Comparison of ENCODE assay signal across 8 cellular contexts in the genomic region with DNA sequence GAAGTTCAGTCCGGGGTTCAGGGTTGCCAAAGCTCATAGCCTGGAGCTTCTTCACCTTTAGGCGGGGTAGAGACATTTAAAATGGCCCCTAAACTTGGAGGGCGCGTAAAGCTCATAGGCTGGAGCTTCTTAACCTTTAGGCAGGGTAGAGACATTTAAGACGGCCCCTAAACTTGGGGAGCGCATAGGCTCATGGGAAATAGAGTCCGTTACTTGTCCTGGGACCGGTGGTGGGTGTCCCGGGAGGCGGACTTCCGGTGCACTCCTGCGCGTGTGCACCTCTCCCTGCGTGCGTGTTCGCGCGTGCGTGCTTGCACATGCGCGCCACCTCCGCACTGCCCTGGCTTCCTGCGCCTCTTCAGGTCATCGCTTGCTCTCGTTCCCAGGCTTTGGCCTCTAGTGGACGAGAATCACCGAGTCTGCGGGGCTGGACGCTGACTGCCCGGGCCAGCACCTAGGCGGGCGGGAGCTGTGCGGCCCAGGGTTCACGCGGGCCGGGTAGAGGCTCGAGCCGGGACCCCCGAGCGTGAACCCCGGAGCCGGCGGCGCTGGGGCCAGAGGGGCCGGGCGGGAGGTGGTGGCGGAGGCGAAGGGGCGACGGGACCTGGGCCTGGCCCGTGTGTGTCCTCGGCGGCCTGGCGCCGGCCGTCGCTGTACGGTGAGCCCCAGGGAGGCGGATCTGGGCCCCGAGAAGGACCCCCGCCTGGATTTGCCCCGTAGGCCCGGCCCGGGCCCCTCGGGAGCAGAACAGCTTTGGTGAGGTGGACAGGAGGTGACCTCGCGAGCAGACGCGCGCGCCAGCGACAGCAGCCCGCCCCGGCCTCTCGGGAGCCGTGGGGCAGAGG. TPM values are rescaled to one million over a fixed set of nuclear protein-coding genes. Genes with fewer than 3 reads are reported as not detected.
DNase-seq lines count a peak whose midpoint lies in the region; ATAC-seq and TF ChIP-seq lines count a peak whose summit lies in the region.
"Not testable (repeated sequence)": the region's sequence is repeated elsewhere in the genome, so short reads cannot be mapped to it uniquely, and the experiment has no call there.

No MANE protein-coding gene starts in this region.

- not testable (repeated sequence) for BruUV-seq in Panc1 (replicated peaks; lab: Mats Ljungman, UMichigan)

- peaks cover 0 to 17% (median 7%) of the 10 kb centered on the region in 5 donors for H3K36me3 Mint-ChIP-seq in naive thymus-derived CD4-positive, alpha-beta T cell
- not testable (repeated sequence) for H3K36me3 Mint-ChIP-seq in stimulated activated memory B cell treated with anti-CD40 and anti-IgM and Interleukin-4, amounts not matched to agents 10 μg/mL and 1 μg/mL and 100 μg/mL, for 72 hours

- not testable (repeated sequence) for H3K27me3 Mint-ChIP-seq in naive thymus-derived CD4-positive, alpha-beta T cell; stimulated activated memory B cell treated with anti-CD40 and anti-IgM and Interleukin-4, amounts not matched to agents 10 μg/mL and 1 μg/mL and 100 μg/mL, for 72 hours

- H3K4me1 Mint-ChIP-seq in naive thymus-derived CD4-positive, alpha-beta T cell, result peaks cover 8 to 34% (median 23%) of the 10 kb centered on the region in 7 donors
- peaks cover 18% of the 10 kb centered on the region for H3K4me1 Mint-ChIP-seq in stimulated activated memory B cell treated with anti-CD40 and anti-IgM and Interleukin-4, amounts not matched to agents 10 μg/mL and 1 μg/mL and 100 μg/mL, for 72 hours

- not testable (repeated sequence) for H3F3A ChIP-seq in DOHH2 (ENCODE audit: control insufficient read depth, insufficient read depth)

- TF ChIP-seq CTCF in DOHH2 (IDR thresholded peaks at IDR 0.05; ENCODE audit: low read depth, low read length, poor library complexity, severe bottlenecking) (peak; percentile 23), fibroblast of lung (conservative IDR thresholded peaks at IDR 0.05 in 1 of 2, IDR thresholded peaks at IDR 0.05 in 1 of 2; ENCODE audit: low read depth in 1 of 2, low read length in 2 of 2) (peak in 1 of 2 donors; percentile 20)
- not testable (repeated sequence) for TF ChIP-seq CTCF in KMS-11 (conservative IDR thresholded peaks at IDR 0.05; ENCODE audit: low read depth, low read length); Panc1 (IDR thresholded peaks at IDR 0.05)

- in situ Hi-C loops in Panc1 (cut with HindIII; ENCODE audit: low pct_unique_long_range_greater_than_20kb, low sequenced_read_pairs), result not testable (repeated sequence)

- CTCF ChIA-PET in Panc1 (lab: Charles Lee); naive thymus-derived CD4-positive, alpha-beta T cell (lab: Charles Lee): not testable (repeated sequence)

- peak overlapping the region; percentile 88 to 97 (median 91) for H3K4me3 Mint-ChIP-seq in naive thymus-derived CD4-positive, alpha-beta T cell
- peak overlapping the region; percentile 93 for H3K4me3 Mint-ChIP-seq in stimulated activated memory B cell treated with anti-CD40 and anti-IgM and Interleukin-4, amounts not matched to agents 10 μg/mL and 1 μg/mL and 100 μg/mL, for 72 hours

- H3K4me2 ChIP-seq in DOHH2 (ENCODE audit: low read length), result peak overlapping the region; percentile 69
- H3K4me2 ChIP-seq in KMS-11, result peak overlapping the region; percentile 36
- H3K4me2 ChIP-seq in fibroblast of lung (ENCODE audit: extremely low read depth, insufficient read depth, low read length), result peak overlapping the region; percentile 59

- peak overlapping the region; percentile 73 for H3K9ac ChIP-seq in KMS-11
- peak overlapping the region; percentile 86 for H3K9ac ChIP-seq in fibroblast of lung (ENCODE audit: insufficient read depth, low read length)

- H3K36me3 ChIP-seq in DOHH2 (ENCODE audit: control insufficient read depth, low read length), result peaks cover 37% of the 10 kb centered on the region
- H3K36me3 ChIP-seq in KMS-11 (ENCODE audit: insufficient read depth); Panc1 (ENCODE audit: control insufficient read depth, insufficient read depth, low read length); fibroblast of lung (ENCODE audit: control insufficient read depth, insufficient read depth, low read length); naive thymus-derived CD4-positive, alpha-beta T cell (ENCODE audit: control insufficient read depth in 2 of 3, insufficient read depth in 3 of 3, low read length in 3 of 3): not testable (repeated sequence)

- peak overlapping the region; percentile 77 to 95 (median 85) for H3K27ac Mint-ChIP-seq in naive thymus-derived CD4-positive, alpha-beta T cell
- peak overlapping the region; percentile 83 for H3K27ac Mint-ChIP-seq in stimulated activated memory B cell treated with anti-CD40 and anti-IgM and Interleukin-4, amounts not matched to agents 10 μg/mL and 1 μg/mL and 100 μg/mL, for 72 hours

- H3K27me3 ChIP-seq in DOHH2 (ENCODE audit: control insufficient read depth, low read length); KMS-11 (ENCODE audit: insufficient read depth, low read depth); Panc1 (ENCODE audit: control insufficient read depth, insufficient read depth, low read length); fibroblast of lung (ENCODE audit: control insufficient read depth, insufficient read depth, low read length); naive thymus-derived CD4-positive, alpha-beta T cell (ENCODE audit: control insufficient read depth in 2 of 2, insufficient read depth in 2 of 2, low read length in 2 of 2): not testable (repeated sequence)

- DNase-seq in Panc1 (ENCODE audit: low read depth, low spot score), result peak; percentile 98
- peak; percentile 91 for DNase-seq in activated T-helper 1 cell treated with Interleukin-2 at 50 U/mL for 16 hours (ENCODE audit: low read depth)
- DNase-seq in fibroblast of lung (ENCODE audit: low read depth in 2 of 2), result peak; percentile 98 to 99
- peak; percentile 73 to 98 (median 94) for DNase-seq in naive thymus-derived CD4-positive, alpha-beta T cell

- not testable (repeated sequence) for H3K9me3 ChIP-seq in DOHH2 (ENCODE audit: control insufficient read depth, insufficient read depth, low read length); Panc1 (ENCODE audit: control insufficient read depth, insufficient read depth, low read depth, low read length); fibroblast of lung (ENCODE audit: control insufficient read depth, insufficient read depth, low read depth, low read length); naive thymus-derived CD4-positive, alpha-beta T cell (ENCODE audit: control insufficient read depth in 2 of 3, low read length in 3 of 3)

- intact Hi-C loops in Panc1 (cut with micrococcal nuclease; ENCODE audit: unreplicated experiment), result not testable (repeated sequence)
- intact Hi-C loops in naive thymus-derived CD4-positive, alpha-beta T cell (cut with micrococcal nuclease), result loop anchor here (1.0 to 10.0 kb wide), 9 partner anchors 33 to 1146 kb away; partner anchors contain the start of genes PRKRIP1 (in 2 of the 2), SH2B2 (in 2 of the 2), CUX1 (in 1 of the 2) and FAM185A (in 1 of the 2)

- H3K27ac ChIP-seq in DOHH2 (ENCODE audit: low read depth, low read length) (peak overlapping the region; percentile 50), KMS-11 (peak overlapping the region; percentile 26), Panc1 (ENCODE audit: low read length) (peak overlapping the region; percentile 68), fibroblast of lung (ENCODE audit: insufficient read depth, low read length) (peak overlapping the region; percentile 76)
- peak overlapping the region; percentile 84 for H3K27ac ChIP-seq in naive thymus-derived CD4-positive, alpha-beta T cell (ENCODE audit: low read depth, low read length)

- H3K79me2 ChIP-seq in DOHH2 (ENCODE audit: control insufficient read depth, low read length) (peaks cover 59% of the 10 kb centered on the region), KMS-11 (ENCODE audit: insufficient read depth, low read depth) (peaks cover 27% of the 10 kb centered on the region)
- not testable (repeated sequence) for H3K79me2 ChIP-seq in fibroblast of lung (ENCODE audit: control insufficient read depth, insufficient read depth, low read length)

- H4K20me1 ChIP-seq in DOHH2 (ENCODE audit: control insufficient read depth, insufficient read depth, low read depth, low read length); KMS-11 (ENCODE audit: insufficient read depth); fibroblast of lung (ENCODE audit: control insufficient read depth, extremely low read depth, insufficient read depth, low read length): not testable (repeated sequence)

- POLR2A ChIA-PET in Panc1 (lab: Charles Lee), result interaction anchor here (0.6 kb wide), 1 partner anchor 71 kb away, joined by 12 read pairs; no protein-coding TSS in a partner anchor
- POLR2A ChIA-PET in naive thymus-derived CD4-positive, alpha-beta T cell (lab: Charles Lee), result interaction anchor here (0.6 to 1.0 kb wide), 2 partner anchors 32 to 51 kb away, joined by 3 to 6 read pairs; partner anchors contain the start of gene PRKRIP1

- peak; percentile 99 for ATAC-seq in GM21786 (IDR thresholded peaks at IDR 0.05; ENCODE audit: unreplicated experiment)
- peak; percentile 100 for ATAC-seq in Panc1
- peak; percentile 100 for ATAC-seq in naive thymus-derived CD4-positive, alpha-beta T cell
- ATAC-seq in stimulated activated memory B cell treated with anti-CD40 and anti-IgM and Interleukin-4, amounts not matched to agents 10 μg/mL and 1 μg/mL and 100 μg/mL, for 72 hours, result peak; percentile 100

- H2AFZ ChIP-seq in KMS-11 (ENCODE audit: low read depth), result peak overlapping the region; percentile 54
- peak overlapping the region; percentile 65 for H2AFZ ChIP-seq in fibroblast of lung (ENCODE audit: low read length)

- H3K9me3 Mint-ChIP-seq in naive thymus-derived CD4-positive, alpha-beta T cell; stimulated activated memory B cell treated with anti-CD40 and anti-IgM and Interleukin-4, amounts not matched to agents 10 μg/mL and 1 μg/mL and 100 μg/mL, for 72 hours: not testable (repeated sequence)

- H3K4me3 ChIP-seq in DOHH2 (ENCODE audit: low read length), result peak overlapping the region; percentile 78
- not testable (repeated sequence) for H3K4me3 ChIP-seq in KMS-11 (IDR thresholded peaks at IDR 0.05; ENCODE audit: insufficient read depth, low read depth, low read length)
- H3K4me3 ChIP-seq in Panc1 (ENCODE audit: low read depth in 2 of 2, low read length in 2 of 2), result peak overlapping the region; percentile 62 to 65
- peak overlapping the region; percentile 49 to 67 (median 58) for H3K4me3 ChIP-seq in fibroblast of lung (replicated peaks in 1 of 4; ENCODE audit: control extremely low read depth in 1 of 4, insufficient read depth in 1 of 4, low read depth in 3 of 4, low read length in 4 of 4)
- peak overlapping the region; percentile 43 for H3K4me3 ChIP-seq in naive thymus-derived CD4-positive, alpha-beta T cell (ENCODE audit: low read length)

- H3K9me2 ChIP-seq in DOHH2 (replicated peaks; ENCODE audit: control insufficient read depth, low read length), result not testable (repeated sequence)

- not testable (repeated sequence) for H3K4me1 ChIP-seq in DOHH2 (ENCODE audit: control insufficient read depth, low read length); Panc1 (ENCODE audit: control insufficient read depth, insufficient read depth, low read length); fibroblast of lung (ENCODE audit: control insufficient read depth, extremely low read depth, insufficient read depth, low read length); naive thymus-derived CD4-positive, alpha-beta T cell (ENCODE audit: control insufficient read depth in 2 of 2, insufficient read depth in 2 of 2, low read length in 2 of 2)
- H3K4me1 ChIP-seq in KMS-11 (ENCODE audit: low read depth, poor library complexity, severe bottlenecking), result peaks cover 12% of the 10 kb centered on the region

RNA-seq across cellular contexts. Expression of gene SPDYE6, which starts 7.5 kb away (rescaled TPM):
- not detected for total RNA-seq in Panc1 (2021; ENCODE audit: unreplicated experiment)
- 2.7 TPM for polyA plus RNA-seq in Panc1 (2012; ENCODE audit: insufficient read length)
- total RNA-seq in fibroblast of lung, result not detected in 2 replicates
- not detected in 2 replicates for polyA plus RNA-seq in fibroblast of lung
- 0.55 and 0.68 TPM in 2 replicates for polyA plus RNA-seq in fibroblast of lung (2012)
- not detected in 2 replicates for polyA minus RNA-seq in fibroblast of lung (ENCODE audit: low replicate concordance)
- total RNA-seq in naive thymus-derived CD4-positive, alpha-beta T cell, result under 1 TPM in 1 of 5 experiments, not detected in 4; 0.51 TPM
- polyA plus RNA-seq in naive thymus-derived CD4-positive, alpha-beta T cell, result under 1 TPM; 0.14 to 0.25 TPM

RNA-seq across cellular contexts. Expression of gene PRKRIP1, which starts 32.4 kb away (rescaled TPM):
- total RNA-seq in Panc1 (2021; ENCODE audit: unreplicated experiment), result 24.9 TPM
- 26.7 TPM for polyA plus RNA-seq in Panc1 (2012; ENCODE audit: insufficient read length)
- total RNA-seq in fibroblast of lung, result 12.3 and 16.3 TPM in 2 replicates
- 12.4 and 13.8 TPM in 2 replicates for polyA plus RNA-seq in fibroblast of lung
- 15.3 and 18.1 TPM in 2 replicates for polyA plus RNA-seq in fibroblast of lung (2012)
- polyA minus RNA-seq in fibroblast of lung (ENCODE audit: low replicate concordance), result 0.82 and 3.1 TPM in 2 replicates
- 10 to 100 TPM; 36.4 to 58.4 (median 47.0) TPM for total RNA-seq in naive thymus-derived CD4-positive, alpha-beta T cell
- polyA plus RNA-seq in naive thymus-derived CD4-positive, alpha-beta T cell, result 10 to 100 TPM; 15.7 to 33.2 TPM

Comparison
In these comparisons a context has a peak if more than half of its experiments do, and no peak if none do; other contexts are left out.
1. H3K27ac ChIP-seq: peak in every context shown above with its lines; median percentile 84 in naive thymus-derived CD4-positive, alpha-beta T cell; 76 in fibroblast of lung; 68 in Panc1; 50 in DOHH2; 26 in KMS-11.